ENCODE assay signal across 1 cellular context in the genomic region with DNA sequence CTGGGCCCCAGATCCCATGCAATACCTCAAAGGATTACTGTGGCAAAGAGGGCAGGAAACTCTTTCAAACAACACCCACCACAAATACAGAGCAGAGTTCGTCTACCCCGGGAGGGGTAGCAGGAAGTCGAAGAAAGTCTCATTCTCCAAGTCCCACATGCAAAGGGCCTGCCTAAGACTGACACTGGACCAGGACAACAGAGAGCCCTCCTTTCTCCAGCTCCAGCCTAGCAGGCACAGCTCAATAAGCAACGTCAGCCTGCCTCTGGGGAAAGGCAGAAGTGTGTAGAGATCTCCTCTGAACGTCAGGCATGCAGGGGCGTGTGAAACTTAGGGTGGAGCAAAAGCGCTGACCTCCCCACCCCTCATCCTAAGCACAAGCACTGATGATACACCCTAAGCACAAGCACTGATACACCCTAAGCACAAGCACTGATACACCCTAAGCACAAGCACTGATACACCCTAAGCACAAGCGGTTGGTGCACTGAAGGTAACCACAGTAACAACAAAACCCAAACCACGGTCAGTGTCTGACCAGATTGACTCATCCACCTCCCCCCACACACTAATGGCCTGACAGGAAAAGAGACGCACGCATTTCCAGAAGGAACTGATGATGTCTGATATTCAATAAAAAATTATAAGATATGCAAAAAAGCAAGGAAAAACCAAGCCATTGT.
TF ChIP-seq lines count a peak whose summit lies in the region.

No MANE protein-coding gene starts in this region.

TF ChIP-seq in IMR-90, 13 proteins besides CTCF, POLR2A, EP300 and RAD21:
- no peak for TF ChIP-seq SMC3 (IDR thresholded peaks at IDR 0.05; ENCODE audit: low read depth, low read length)
- no peak for TF ChIP-seq RFX5 (IDR thresholded peaks at IDR 0.05; ENCODE audit: low read depth, low read length)
TF ChIP-seq in IMR-90: peak in this region for 0.
